In genomic region chr10:129501652-129502436, GRCh38 we compare ENCODE assay signal across 9 cellular contexts. TPM values are rescaled to one million over a fixed set of nuclear protein-coding genes. Genes with fewer than 3 reads are reported as not detected.
DNase-seq lines count a peak whose midpoint lies in the region; ATAC-seq and TF ChIP-seq lines count a peak whose summit lies in the region.
"Had no signal": no experiment of that assay in that cellular context is flagged by ENCODE, and none has a peak within 500 bp of the region (broad histone marks: within the 10 kb centered on the region; RNA-seq: fewer than 3 reads in every experiment).

No MANE protein-coding gene starts in this region.

- no peaks in the 10 kb centered on the region for H3K4me1 ChIP-seq in gastrocnemius medialis

- intact Hi-C loops in gastrocnemius medialis (cut with DNase I; ENCODE audit: low total_unique reads): no loop called here

- no peak overlapping the region for H3K27ac Mint-ChIP-seq in effector memory CD8-positive, alpha-beta T cell
- H3K27ac Mint-ChIP-seq: natural killer cell treated with Interleukin-12 subunit alpha and Interleukin-12 subunit beta and Interleukin-15 and Interleukin-18, amount 100 ng/mL, for 72 hours had no signal

- peaks cover 20 to 31% of the 10 kb centered on the region in 2 donors for H3K4me1 Mint-ChIP-seq in effector memory CD8-positive, alpha-beta T cell (ENCODE audit: low read depth in 2 of 2)

- no peaks in the 10 kb centered on the region for H3K27me3 ChIP-seq in gastrocnemius medialis

- TF ChIP-seq POLR2A in gastrocnemius medialis (IDR thresholded peaks at IDR 0.05): no peak

- no peaks in the 10 kb centered on the region for H3K9me3 ChIP-seq in gastrocnemius medialis

- H3K36me3 ChIP-seq in gastrocnemius medialis: no peaks in the 10 kb centered on the region

- H3K4me3 ChIP-seq in epithelial cell of esophagus (ENCODE audit: low read length): no peak overlapping the region
- H3K4me3 ChIP-seq in gastrocnemius medialis: no peak overlapping the region

- H3K36me3 Mint-ChIP-seq in effector memory CD8-positive, alpha-beta T cell (ENCODE audit: insufficient read depth): no peaks in the 10 kb centered on the region
- H3K36me3 Mint-ChIP-seq: natural killer cell treated with Interleukin-12 subunit alpha and Interleukin-12 subunit beta and Interleukin-15 and Interleukin-18, amount 100 ng/mL, for 72 hours had no signal

- H3K9me3 Mint-ChIP-seq in effector memory CD8-positive, alpha-beta T cell: peaks cover 0 to 4% of the 10 kb centered on the region in 2 donors
- H3K9me3 Mint-ChIP-seq: natural killer cell treated with Interleukin-12 subunit alpha and Interleukin-12 subunit beta and Interleukin-15 and Interleukin-18, amount 100 ng/mL, for 72 hours had no signal

- DNase-seq in epithelial cell of esophagus (ENCODE audit: low read depth) (peak; percentile 52), AG08396 (ENCODE audit: low spot score) (no peak), gastrocnemius medialis (no peak)
- DNase-seq in stimulated activated CD8-positive, alpha-beta memory T cell treated with anti-CD3 and anti-CD28 coated beads, Interleukin-4, amount 100 ng/mL, for 48 hours: no peak
- DNase-seq in effector memory CD8-positive, alpha-beta T cell: no peak

- H3K4me3 Mint-ChIP-seq in effector memory CD8-positive, alpha-beta T cell: no peak overlapping the region
- H3K4me3 Mint-ChIP-seq: natural killer cell treated with Interleukin-12 subunit alpha and Interleukin-12 subunit beta and Interleukin-15 and Interleukin-18, amount 100 ng/mL, for 72 hours had no signal

- H3K27me3 Mint-ChIP-seq in effector memory CD8-positive, alpha-beta T cell: no peaks in the 10 kb centered on the region
- H3K27me3 Mint-ChIP-seq: natural killer cell treated with Interleukin-12 subunit alpha and Interleukin-12 subunit beta and Interleukin-15 and Interleukin-18, amount 100 ng/mL, for 72 hours had no signal

- TF ChIP-seq CTCF in epithelial cell of esophagus (IDR thresholded peaks at IDR 0.05; ENCODE audit: insufficient read depth, low read depth, low read length, missing control alignments) (no peak), gastrocnemius medialis (IDR thresholded peaks at IDR 0.05 in 4 of 5, conservative IDR thresholded peaks at IDR 0.05 in 1 of 5) (no peak)

- in situ Hi-C loops in gastrocnemius medialis (cut with MboI; ENCODE audit: low sequenced_read_pairs in 4 of 4): no loop called here

- ATAC-seq in GM18499 (IDR thresholded peaks at IDR 0.05; ENCODE audit: insufficient read depth, unreplicated experiment) (peak; percentile 92), GM21423 (IDR thresholded peaks at IDR 0.05; ENCODE audit: unreplicated experiment) (peak; percentile 99), HG03103 (IDR thresholded peaks at IDR 0.05; ENCODE audit: low read depth, unreplicated experiment) (peak; percentile 99), gastrocnemius medialis (no peak)
- ATAC-seq in effector memory CD8-positive, alpha-beta T cell (replicated peaks): no peak
- ATAC-seq: natural killer cell treated with Interleukin-12 subunit alpha and Interleukin-12 subunit beta and Interleukin-15 and Interleukin-18, amount 100 ng/mL, for 72 hours had no signal

- no peak overlapping the region for H3K27ac ChIP-seq in gastrocnemius medialis

RNA-seq across cellular contexts. Expression of gene MGMT, which starts 34.8 kb away (rescaled TPM):
- 10 to 100 TPM in 3 of 4 donors, 1 to 10 TPM in 1; 8.9 to 20.7 (median 17.1) TPM for total RNA-seq in gastrocnemius medialis

Comparison
In these comparisons a context has a peak if more than half of its experiments do, and no peak if none do; other contexts are left out.
1. ATAC-seq: peak in GM18499 (single experiment), GM21423 (single experiment) and HG03103 (single experiment); none in effector memory CD8-positive, alpha-beta T cell (single experiment) and gastrocnemius medialis (0 of 2).